26 cellular contexts compared by ENCODE assay signal in the genomic region with DNA sequence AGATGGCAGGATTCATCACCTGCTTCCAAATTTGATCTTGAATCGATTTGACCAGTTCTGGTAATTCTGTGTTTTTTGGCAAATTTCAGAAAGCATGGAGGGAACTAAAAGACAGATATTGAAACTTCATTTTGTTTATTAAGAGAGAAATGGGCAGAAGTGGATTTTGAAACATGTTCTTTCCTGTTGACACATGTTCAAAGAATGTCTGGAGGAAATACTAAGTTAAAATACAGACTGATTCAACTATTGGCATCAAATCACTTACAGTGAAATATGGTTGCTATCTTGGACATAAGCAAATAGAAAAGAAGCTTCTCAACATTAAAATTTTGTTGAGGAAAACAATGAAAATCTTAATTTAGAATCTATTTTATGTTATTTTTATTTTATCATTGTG. TPM values are rescaled to one million over a fixed set of nuclear protein-coding genes. Genes with fewer than 3 reads are reported as not detected.
DNase-seq lines count a peak whose midpoint lies in the region; TF ChIP-seq lines count a peak whose summit lies in the region.
"Had no signal": no experiment of that assay in that cellular context is flagged by ENCODE, and none has a peak within 500 bp of the region (broad histone marks: within the 10 kb centered on the region; RNA-seq: fewer than 3 reads in every experiment).

No MANE protein-coding gene starts in this region.

- no peak overlapping the region for H2AFZ ChIP-seq in mammary epithelial cell (ENCODE audit: low read depth, low read length)

- H3K4me2 ChIP-seq in mammary epithelial cell (ENCODE audit: insufficient read depth, low read depth, low read length) (peak overlapping the region; percentile 23), skeletal muscle satellite cell (ENCODE audit: low read length) (peak overlapping the region; percentile 65)

- DNase-seq in HPDE6-E6E7 (ENCODE audit: extremely low spot score) (peak; percentile 22), mammary epithelial cell (peak; percentile 23), fibroblast of the aortic adventitia (ENCODE audit: low read depth) (peak; percentile 77), putamen (ENCODE audit: low spot score) (no peak), NOMO-1 treated with DMSO at 0.1 percent for 48 hours (lab: John Stamatoyannopoulos, UW; ENCODE audit: unreplicated experiment) (no peak), GM20000 (ENCODE audit: low spot score) (no peak)
- DNase-seq: activated CD4-positive, alpha-beta memory T cell treated with anti-CD3 and anti-CD28 coated beads, Interleukin-2, amount 10 ng/mL, durations not matched to agents 7 days and 5 days; activated CD4-positive, CD25-positive, alpha-beta regulatory T cell; activated naive CD4-positive, alpha-beta T cell; amygdala; BE2C; Caco-2; DND-41; effector CD4-positive, alpha-beta T cell; esophagus squamous epithelium; NCI-H1417 treated with DMSO at 0.1 percent for 48 hours; NCI-H2107; NCI-H524; stimulated activated CD4-positive, alpha-beta T cell treated with anti-CD3 and anti-CD28 coated beads, Interleukin-12 subunit alpha, Interleukin-12 subunit beta, amount 100 ng/mL, for 4 hours; stimulated activated CD8-positive, alpha-beta memory T cell treated with anti-CD3 and anti-CD28 coated beads, Interleukin-4, amount 100 ng/mL, for 48 hours; T-helper 9 cell had no signal

- peaks cover 6% of the 10 kb centered on the region for H3K4me1 ChIP-seq in mammary epithelial cell (ENCODE audit: insufficient read depth, low read length)
- peaks cover 33% of the 10 kb centered on the region for H3K4me1 ChIP-seq in skeletal muscle satellite cell (ENCODE audit: control insufficient read depth, insufficient read depth, low read length)
- H3K4me1 ChIP-seq: BE2C, Caco-2, esophagus squamous epithelium had no signal

- intact Hi-C loops in mammary epithelial cell (cut with micrococcal nuclease) = no loop called here

- H3K27ac ChIP-seq in mammary epithelial cell (ENCODE audit: insufficient read depth, low read depth, low read length) = no peak overlapping the region
- H3K27ac ChIP-seq: esophagus squamous epithelium had no signal

- TF ChIP-seq CTCF in mammary epithelial cell (conservative IDR thresholded peaks at IDR 0.05 in 1 of 2, IDR thresholded peaks at IDR 0.05 in 1 of 2; ENCODE audit: extremely low read depth in 1 of 2, insufficient read depth in 1 of 2, low read depth in 1 of 2, low read length in 2 of 2) (no peak), fibroblast of the aortic adventitia (IDR thresholded peaks at IDR 0.05; ENCODE audit: insufficient read depth, low read length) (no peak), GM20000 (IDR thresholded peaks at IDR 0.05; ENCODE audit: extremely low read depth, missing control alignments) (no peak)

- H3K9me3 ChIP-seq in mammary epithelial cell (replicated peaks; ENCODE audit: insufficient read depth, low read length) (no peaks in the 10 kb centered on the region), skeletal muscle satellite cell (replicated peaks; ENCODE audit: low read length) (no peaks in the 10 kb centered on the region)
- H3K9me3 ChIP-seq: BE2C, Caco-2, esophagus squamous epithelium had no signal

- in situ Hi-C loops in mammary epithelial cell (cut with MboI; ENCODE audit: low sequenced_read_pairs in 2 of 2) = no loop called here

- no peaks in the 10 kb centered on the region for H4K20me1 ChIP-seq in mammary epithelial cell (ENCODE audit: insufficient read depth, low read length)

- CTCF ChIA-PET in mammary epithelial cell (lab: Charles Lee; ENCODE audit: low non-redundant PET) = no interaction called here

- H3K4me3 ChIP-seq in mammary epithelial cell (replicated peaks in 1 of 3; ENCODE audit: insufficient read depth in 1 of 3, low read depth in 2 of 3, low read length in 3 of 3) (no peak overlapping the region), fibroblast of the aortic adventitia (ENCODE audit: low read depth, low read length) (no peak overlapping the region), skeletal muscle satellite cell (ENCODE audit: low read length) (peak overlapping the region; percentile 8)
- H3K4me3 ChIP-seq: esophagus squamous epithelium had no signal

- no peaks in the 10 kb centered on the region for H3K27me3 ChIP-seq in mammary epithelial cell (ENCODE audit: insufficient read depth, low read length)
- H3K27me3 ChIP-seq in skeletal muscle satellite cell (ENCODE audit: control insufficient read depth, insufficient read depth, low read length) = no peaks in the 10 kb centered on the region
- H3K27me3 ChIP-seq: BE2C, esophagus squamous epithelium had no signal

- no TSS peak for BruUV-seq in mammary epithelial cell (replicated peaks; lab: Mats Ljungman, UMichigan)

- WGBS in mammary epithelial cell (ENCODE audit: low coverage, missing lambda C conversion rate) = 47% methylated on average over 1 of the region's 1 CpG

- dilution Hi-C loops in mammary epithelial cell (cut with HindIII; ENCODE audit: low sequenced_read_pairs) = no loop called here

- H3K36me3 ChIP-seq in mammary epithelial cell (ENCODE audit: insufficient read depth, low read length) (no peaks in the 10 kb centered on the region), skeletal muscle satellite cell (ENCODE audit: insufficient read depth, low read length) (no peaks in the 10 kb centered on the region)
- H3K36me3 ChIP-seq: BE2C, esophagus squamous epithelium had no signal

- H3K9ac ChIP-seq in mammary epithelial cell (ENCODE audit: insufficient read depth, low read length) (no peak overlapping the region), skeletal muscle satellite cell (ENCODE audit: low read depth, low read length) (peak overlapping the region; percentile 0)

- no peaks in the 10 kb centered on the region for H3K79me2 ChIP-seq in mammary epithelial cell (ENCODE audit: insufficient read depth, low read length)

RNA-seq across cellular contexts. Expression of gene GZMK, which starts 19.3 kb away (rescaled TPM):
- total RNA-seq in mammary epithelial cell (not detected), fibroblast of the aortic adventitia (ENCODE audit: low replicate concordance) (not detected in 2 replicates)
- not detected for polyA plus RNA-seq in mammary epithelial cell
- polyA minus RNA-seq in mammary epithelial cell = not detected
- not detected in 2 replicates for total RNA-seq in skeletal muscle satellite cell (2012; rRNA removed)
- total RNA-seq: Caco-2, HepG2, neural crest cell, RPMI7951 had no signal
- polyA plus RNA-seq: HepG2 had no signal

RNA-seq across cellular contexts. Expression of gene ESM1, which starts 19.3 kb away (rescaled TPM):
- total RNA-seq in mammary epithelial cell = under 1 TPM in 1 of 2 donors, not detected in 1; 0.33 TPM
- not detected for polyA plus RNA-seq in mammary epithelial cell
- not detected for polyA minus RNA-seq in mammary epithelial cell
- 1.1 and 19.6 TPM in 2 replicates for total RNA-seq in fibroblast of the aortic adventitia (ENCODE audit: low replicate concordance)
- total RNA-seq in skeletal muscle satellite cell (2012; rRNA removed) = 9.6 and 12.2 TPM in 2 replicates
- total RNA-seq: Caco-2, HepG2, neural crest cell, ureter had no signal
- polyA plus RNA-seq: HepG2 had no signal

Comparison
In these comparisons a context has a peak if more than half of its experiments do, and no peak if none do; other contexts are left out.
1. DNase-seq: peak in HPDE6-E6E7 (single experiment), mammary epithelial cell (single experiment) and fibroblast of the aortic adventitia (single experiment); none in putamen (single experiment), NOMO-1 treated with DMSO at 0.1 percent for 48 hours (single experiment) and GM20000 (single experiment).